In genomic region chr3:149471991-149472390, GRCh38 we compare ENCODE assay signal across 17 cellular contexts. TPM values are rescaled to one million over a fixed set of nuclear protein-coding genes. Genes with fewer than 3 reads are reported as not detected.
DNase-seq lines count a peak whose midpoint lies in the region; ATAC-seq, FAIRE-seq and TF ChIP-seq lines count a peak whose summit lies in the region.
"Had no signal": no experiment of that assay in that cellular context is flagged by ENCODE, and none has a peak within 500 bp of the region (broad histone marks: within the 10 kb centered on the region; RNA-seq: fewer than 3 reads in every experiment).

No MANE protein-coding gene starts in this region.

- H3K14ac ChIP-seq in neuronal stem cell (ENCODE audit: low read length), result no peak overlapping the region

- H3K4me3 ChIP-seq in A549, result no peak overlapping the region
- H3K4me3 ChIP-seq in MM.1S (ENCODE audit: low read length), result no peak overlapping the region
- H3K4me3 ChIP-seq in epithelial cell of proximal tubule (ENCODE audit: low read depth, low read length), result peak overlapping the region; percentile 4
- no peak overlapping the region for H3K4me3 ChIP-seq in neuronal stem cell (ENCODE audit: low read length in 2 of 2)
- H3K4me3 ChIP-seq: HAP-1, prostate gland, transverse colon had no signal

- no peak overlapping the region for H4K91ac ChIP-seq in neuronal stem cell (ENCODE audit: low read depth, low read length, poor library complexity)

- H3K4me2 ChIP-seq in A549 (peak overlapping the region; percentile 89), MM.1S (ENCODE audit: low read depth, low read length) (no peak overlapping the region), neuronal stem cell (ENCODE audit: insufficient read depth, low read length, poor library complexity, severe bottlenecking) (no peak overlapping the region)

- H4K8ac ChIP-seq in neuronal stem cell (ENCODE audit: low read depth, low read length), result no peak overlapping the region

- no peaks in the 10 kb centered on the region for H3K79me1 ChIP-seq in neuronal stem cell (ENCODE audit: low read depth, low read length)

- no peaks in the 10 kb centered on the region for H3K36me3 ChIP-seq in MM.1S (replicated peaks; ENCODE audit: insufficient read depth, low read length)
- no peaks in the 10 kb centered on the region for H3K36me3 ChIP-seq in neuronal stem cell (replicated peaks in 1 of 2; ENCODE audit: control insufficient read depth in 2 of 2, insufficient read depth in 2 of 2, low read length in 2 of 2)
- H3K36me3 ChIP-seq: HAP-1, prostate gland, transverse colon had no signal

- peak overlapping the region; percentile 24; the same call in 1 of the 2 replicates for H2AFZ ChIP-seq in MM.1S (ENCODE audit: low read length)
- H2AFZ ChIP-seq in neuronal stem cell (ENCODE audit: low read length), result peak overlapping the region; percentile 24

- no peak overlapping the region for H2BK5ac ChIP-seq in neuronal stem cell (ENCODE audit: low read length)

- TF ChIP-seq POLR2A in A549 (IDR thresholded peaks at IDR 0.05; ENCODE audit: low read length), result no peak

- no peaks in the 10 kb centered on the region for H3F3A ChIP-seq in MM.1S (ENCODE audit: insufficient read depth, low read length)

- no peaks in the 10 kb centered on the region for H3K9me2 ChIP-seq in MM.1S (replicated peaks; ENCODE audit: insufficient read depth, low read length)

- FAIRE-seq in A549 (lab: Jason Lieb, UNC) (no peak), HTR-8/SVneo (lab: Jason Lieb, UNC) (no peak)
- FAIRE-seq: A204.1 had no signal

- CTCF ChIA-PET in A549 (lab: Yijun Ruan, JAX), result interaction anchor here (1.4 to 2.5 kb wide), 2 partner anchors 15 to 89 kb away, joined by 3 to 9 read pairs; no protein-coding TSS in a partner anchor

- no peaks in the 10 kb centered on the region for H3K27me3 ChIP-seq in MM.1S (replicated peaks; ENCODE audit: insufficient read depth, low read length)
- H3K27me3 ChIP-seq in neuronal stem cell (ENCODE audit: control insufficient read depth in 3 of 3, insufficient read depth in 3 of 3, low read depth in 1 of 3, low read length in 3 of 3), result no peaks in the 10 kb centered on the region
- H3K27me3 ChIP-seq: transverse colon had no signal

- no peak overlapping the region for H3K4ac ChIP-seq in neuronal stem cell (ENCODE audit: low read length)

- peaks cover 73% of the 10 kb centered on the region for H3K4me1 ChIP-seq in A549
- peaks cover 23% of the 10 kb centered on the region for H3K4me1 ChIP-seq in MM.1S (ENCODE audit: low read length)
- peaks cover 3 to 5% of the 10 kb centered on the region in 2 donors for H3K4me1 ChIP-seq in neuronal stem cell (ENCODE audit: control insufficient read depth in 2 of 2, insufficient read depth in 1 of 2, low read depth in 1 of 2, low read length in 2 of 2)
- H3K4me1 ChIP-seq: prostate gland had no signal

- 3% methylated on average over 1 of the region's 1 CpG for WGBS in A549 (ENCODE audit: missing lambda C conversion rate)
- no CpG with 5 or more reads among the region's 1 CpG for WGBS in neuronal stem cell (ENCODE audit: extremely low coverage in 2 of 2, insufficient read length in 2 of 2, insufficient replicate concordance in 1 of 2), 2 donors

- H3K27ac ChIP-seq in A549 (peak overlapping the region; percentile 89 to 93), MM.1S (ENCODE audit: low read length) (no peak overlapping the region), neuronal stem cell (replicated peaks; ENCODE audit: low read length) (no peak overlapping the region)
- H3K27ac ChIP-seq: prostate gland, transverse colon had no signal

- peak in 1 of 2 experiments; percentile 35; a peak in 1 of 5 replicates for TF ChIP-seq EP300 in A549 (IDR thresholded peaks at IDR 0.05)

- TF ChIP-seq RAD21 in A549 (conservative IDR thresholded peaks at IDR 0.05 in 1 of 2, IDR thresholded peaks at IDR 0.05 in 1 of 2), result no peak

- no peak for TF ChIP-seq CTCF in A549 (IDR thresholded peaks at IDR 0.05)
- no peak for TF ChIP-seq CTCF in MM.1S (IDR thresholded peaks at IDR 0.05; ENCODE audit: low read length)
- TF ChIP-seq CTCF in epithelial cell of proximal tubule (conservative IDR thresholded peaks at IDR 0.05; ENCODE audit: low read depth, low read length), result no peak

- no peaks in the 10 kb centered on the region for H3K79me2 ChIP-seq in MM.1S (ENCODE audit: low read length)

- H2AK5ac ChIP-seq in neuronal stem cell (ENCODE audit: low read depth, low read length), result no peak overlapping the region

- H4K20me1 ChIP-seq in MM.1S (ENCODE audit: insufficient read depth, low read length), result no peaks in the 10 kb centered on the region

- no peak overlapping the region for H2BK12ac ChIP-seq in neuronal stem cell (ENCODE audit: low read length)

- ATAC-seq in A549, result no peak
- no peak for ATAC-seq in GM18861 (IDR thresholded peaks at IDR 0.05; ENCODE audit: unreplicated experiment)
- no peak for ATAC-seq in HG02938 (IDR thresholded peaks at IDR 0.05; ENCODE audit: unreplicated experiment)
- ATAC-seq in GM18858 (IDR thresholded peaks at IDR 0.05; ENCODE audit: unreplicated experiment), result no peak
- ATAC-seq: PC-3 had no signal

- POLR2A ChIA-PET in A549 (lab: Yijun Ruan, JAX), result interaction anchor here (1.1 kb wide), 1 partner anchor 95 kb away, joined by 3 read pairs; the partner anchor contains the start of gene TM4SF1

- H3K23ac ChIP-seq in neuronal stem cell (ENCODE audit: low read depth, low read length, poor library complexity), result no peak overlapping the region

- no peak overlapping the region for H3K18ac ChIP-seq in neuronal stem cell (ENCODE audit: low read length)

- H2BK15ac ChIP-seq in neuronal stem cell (ENCODE audit: low read length), result no peak overlapping the region

- DNase-seq in A549 (ENCODE audit: low read depth in 1 of 2, low spot score in 1 of 2) (peak in 1 of 2 experiments; percentile 37), MM.1S (no peak), epithelial cell of proximal tubule (ENCODE audit: low read depth) (peak; percentile 89), neuronal stem cell (ENCODE audit: low spot score) (no peak), HTR-8/SVneo (ENCODE audit: insufficient read length, low spot score) (no peak)
- DNase-seq: activated naive CD4-positive, alpha-beta T cell; endodermal cell; islet precursor cell; PC-3; stimulated activated CD4-positive, alpha-beta T cell treated with anti-CD3 and anti-CD28 coated beads, Interleukin-1b, Interleukin-23, amount 100 ng/mL, for 48 hours; transverse colon had no signal

- H2BK120ac ChIP-seq in neuronal stem cell (ENCODE audit: low read depth, low read length), result no peak overlapping the region

- H3K9me3 ChIP-seq in A549, result no peaks in the 10 kb centered on the region
- no peaks in the 10 kb centered on the region for H3K9me3 ChIP-seq in MM.1S (replicated peaks; ENCODE audit: insufficient read depth, low read length)
- no peaks in the 10 kb centered on the region for H3K9me3 ChIP-seq in neuronal stem cell (replicated peaks in 1 of 2; ENCODE audit: control insufficient read depth in 2 of 2, insufficient read depth in 1 of 2, low read depth in 1 of 2, low read length in 2 of 2)
- H3K9me3 ChIP-seq: HAP-1, prostate gland, transverse colon had no signal

- H3K9ac ChIP-seq in MM.1S (ENCODE audit: low read length) (no peak overlapping the region), neuronal stem cell (ENCODE audit: low read depth, low read length, poor library complexity) (no peak overlapping the region)

TF ChIP-seq in A549, 52 proteins besides CTCF, POLR2A, EP300 and RAD21:
- TF ChIP-seq JUNB (IDR thresholded peaks at IDR 0.05), result peak; percentile 60
- no peak for TF ChIP-seq ATOH8 (CRISPR knock-in tag; IDR thresholded peaks at IDR 0.05; ENCODE audit: low read depth)
- 0 out of 2 replicates have a peak, but pooled peaks have one; percentile 26 for TF ChIP-seq FOSL2 (IDR thresholded peaks at IDR 0.05)
- TF ChIP-seq FOSL2 (CRISPR knock-in tag; IDR thresholded peaks at IDR 0.05), result peak; percentile 70
- peak; percentile 60; the same call in 1 of the 2 replicates for TF ChIP-seq GATA3 (IDR thresholded peaks at IDR 0.05; ENCODE audit: borderline replicate concordance)

RNA-seq across cellular contexts. Expression of gene TM4SF4, which starts 2.5 kb away (rescaled TPM):
- polyA plus RNA-seq in A549 (2011; rRNA removed), result 17.4 and 38.6 TPM in 2 replicates
- 6.2 and 9.6 TPM in 2 replicates for polyA plus RNA-seq in A549 (2012; cell fraction: cytosol; rRNA removed)
- 5.8 and 6.9 TPM in 2 replicates for polyA plus RNA-seq in A549 (2012; cell fraction: nucleus; rRNA removed)
- 28.7 to 45.2 TPM (median 32.2 TPM) in 3 replicates for polyA plus RNA-seq in A549 (2017; fragmentation: RNase III; extraction: RNeasy Plus Mini Kit Qiagen cat#74134 plus additional on column Dnase treatment)
- polyA minus RNA-seq in A549 (2011; rRNA and poly(A)+ RNA removed), result 20.8 and 30.0 TPM in 2 replicates
- total RNA-seq in epithelial cell of proximal tubule, result 0.29 and 1.2 TPM in 2 replicates
- polyA plus RNA-seq in neuronal stem cell (2013, experiment 1 of 2), result not detected
- polyA plus RNA-seq in neuronal stem cell (2013, experiment 2 of 2), result not detected
- total RNA-seq: endodermal cell, prostate gland had no signal

Comparison
In these comparisons a context has a peak if more than half of its experiments do, and no peak if none do; other contexts are left out.
1. H3K27ac ChIP-seq: peak in A549 (2 of 2); none in MM.1S (single experiment) and neuronal stem cell (single experiment).